18 cellular contexts compared by ENCODE assay signal in genomic region chr16:57809276-57809793, GRCh38. TPM values are rescaled to one million over a fixed set of nuclear protein-coding genes. Genes with fewer than 3 reads are reported as not detected.
DNase-seq lines count a peak whose midpoint lies in the region; ATAC-seq, FAIRE-seq and TF ChIP-seq lines count a peak whose summit lies in the region.
"Had no signal": no experiment of that assay in that cellular context is flagged by ENCODE, and none has a peak within 500 bp of the region (broad histone marks: within the 10 kb centered on the region; RNA-seq: fewer than 3 reads in every experiment).

No MANE protein-coding gene starts in this region.

- peaks cover 50% of the 10 kb centered on the region for H3K4me1 ChIP-seq in RWPE2 (ENCODE audit: insufficient read depth, poor library complexity, severe bottlenecking)
- H3K4me1 ChIP-seq in keratinocyte (ENCODE audit: control insufficient read depth, extremely low read depth, insufficient read depth, low read length), result peaks cover 56% of the 10 kb centered on the region
- H3K4me1 ChIP-seq in stomach, result peaks cover 33 to 57% (median 39%) of the 10 kb centered on the region in 4 donors
- peaks cover 6% of the 10 kb centered on the region; the same call in 1 of the 2 replicates for H3K4me1 ChIP-seq in BE2C

- peak overlapping the region; percentile 98 for H3K27ac ChIP-seq in RWPE2 (ENCODE audit: poor library complexity, severe bottlenecking)
- H3K27ac ChIP-seq in keratinocyte (ENCODE audit: control insufficient read depth, insufficient read depth, low read length), result peak overlapping the region; percentile 91
- peak overlapping the region in 4 of 5 donors; percentile 55 to 82 (median 76) for H3K27ac ChIP-seq in stomach
- H3K27ac ChIP-seq: 22Rv1 had no signal

- H3K9ac ChIP-seq in keratinocyte (ENCODE audit: control insufficient read depth, extremely low read depth, insufficient read depth, low read length), result peak overlapping the region; percentile 73

- no peaks in the 10 kb centered on the region for H3K9me3 Mint-ChIP-seq in T-helper 1 cell treated with Interleukin-12 subunit alpha and Interleukin-12 subunit beta and Interleukin-4 antibody, amounts not matched to agents 30 μg/mL and 1 μg/mL, for 36 hours
- H3K9me3 Mint-ChIP-seq: activated naive CD8-positive, alpha-beta T cell treated with anti-CD3 and anti-CD28 coated beads, Interleukin-2, amount 10 ng/mL, durations not matched to agents 7 days and 5 days; IgD-negative memory B cell; WTC11 had no signal

- H3K27ac Mint-ChIP-seq in T-helper 1 cell treated with Interleukin-12 subunit alpha and Interleukin-12 subunit beta and Interleukin-4 antibody, amounts not matched to agents 30 μg/mL and 1 μg/mL, for 36 hours, result peak overlapping the region; percentile 73

- no peak for ATAC-seq in RWPE2 (ENCODE audit: low read depth)

- no peaks in the 10 kb centered on the region for H4K20me1 ChIP-seq in keratinocyte (ENCODE audit: control insufficient read depth, extremely low read depth, insufficient read depth, low read length)

- peaks cover 30% of the 10 kb centered on the region for H3K4me1 Mint-ChIP-seq in T-helper 1 cell treated with Interleukin-12 subunit alpha and Interleukin-12 subunit beta and Interleukin-4 antibody, amounts not matched to agents 30 μg/mL and 1 μg/mL, for 36 hours (ENCODE audit: low read depth)

- FAIRE-seq in keratinocyte (lab: Jason Lieb, UNC), result no peak
- FAIRE-seq: endometrium had no signal

- H3K4me2 ChIP-seq in keratinocyte (ENCODE audit: control insufficient read depth, extremely low read depth, insufficient read depth, low read depth, low read length), result peak overlapping the region; percentile 81

- H3K36me3 Mint-ChIP-seq in T-helper 1 cell treated with Interleukin-12 subunit alpha and Interleukin-12 subunit beta and Interleukin-4 antibody, amounts not matched to agents 30 μg/mL and 1 μg/mL, for 36 hours (ENCODE audit: low read depth), result peaks cover 4% of the 10 kb centered on the region
- H3K36me3 Mint-ChIP-seq: activated naive CD8-positive, alpha-beta T cell treated with anti-CD3 and anti-CD28 coated beads, Interleukin-2, amount 10 ng/mL, durations not matched to agents 7 days and 5 days; IgD-negative memory B cell; WTC11 had no signal

- peaks cover 39% of the 10 kb centered on the region for H3K27me3 Mint-ChIP-seq in T-helper 1 cell treated with Interleukin-12 subunit alpha and Interleukin-12 subunit beta and Interleukin-4 antibody, amounts not matched to agents 30 μg/mL and 1 μg/mL, for 36 hours (ENCODE audit: low read depth)

- TF ChIP-seq POLR2A in stomach (IDR thresholded peaks at IDR 0.05), result no peak

- H3K36me3 ChIP-seq in RWPE2 (ENCODE audit: low read depth) (no peaks in the 10 kb centered on the region), keratinocyte (ENCODE audit: control insufficient read depth in 2 of 2, extremely low read depth in 1 of 2, insufficient read depth in 2 of 2, low read length in 2 of 2) (no peaks in the 10 kb centered on the region), stomach (no peaks in the 10 kb centered on the region), BE2C (no peaks in the 10 kb centered on the region)
- H3K36me3 ChIP-seq: upper lobe of right lung had no signal

- H2AFZ ChIP-seq in keratinocyte (ENCODE audit: control insufficient read depth, low read length), result no peak overlapping the region

- no peak for TF ChIP-seq CTCF in RWPE2 (IDR thresholded peaks at IDR 0.05; ENCODE audit: poor library complexity, severe bottlenecking)
- no peak for TF ChIP-seq CTCF in keratinocyte (optimal IDR thresholded peaks at IDR 0.05 in 1 of 3, IDR thresholded peaks at IDR 0.05 in 1 of 3, conservative IDR thresholded peaks at IDR 0.05 in 1 of 3; ENCODE audit: extremely low read depth in 1 of 3, insufficient read depth in 2 of 3, low read length in 3 of 3)
- no peak for TF ChIP-seq CTCF in stomach (IDR thresholded peaks at IDR 0.05)
- TF ChIP-seq CTCF in BE2C (IDR thresholded peaks at IDR 0.05; ENCODE audit: low read depth, low read length), result no peak

- peaks cover 4% of the 10 kb centered on the region for H3K9me1 ChIP-seq in keratinocyte (ENCODE audit: control insufficient read depth, extremely low read depth, insufficient read depth, low read length)

- dilution Hi-C loops in keratinocyte (cut with MboI; ENCODE audit: extremely low pct_ligation_motif_present, low sequenced_read_pairs), result no loop called here

- TF ChIP-seq EP300 in stomach (IDR thresholded peaks at IDR 0.05), result no peak

- 86 to 94% (median 91%) methylated on average over 6 of the region's 6 CpGs for WGBS in stomach, 5 donors

- DNase-seq in T-helper 1 cell (no peak), RWPE2 (ENCODE audit: low spot score) (no peak), keratinocyte (ENCODE audit: low read depth, low spot score) (no peak), stomach (no peak), NCI-H1105 treated with DMSO at 0.1 percent for 48 hours (lab: John Stamatoyannopoulos, UW) (no peak), occipital lobe (lab: John Stamatoyannopoulos, UW) (no peak), BE2C (no peak)
- DNase-seq: activated naive CD8-positive, alpha-beta T cell treated with anti-CD3 and anti-CD28 coated beads, Interleukin-2, amount 10 ng/mL, durations not matched to agents 7 days and 5 days; GF-D8; NCI-H1105; NCI-H2227 treated with DMSO at 0.1 percent for 48 hours; stimulated activated CD4-positive, alpha-beta T cell treated with anti-CD3 and anti-CD28 coated beads, Interleukin-1b, Interleukin-23, amount 100 ng/mL, for 48 hours; upper lobe of right lung had no signal

- no peaks in the 10 kb centered on the region for H3K9me3 ChIP-seq in RWPE2 (ENCODE audit: severe bottlenecking)
- no peaks in the 10 kb centered on the region for H3K9me3 ChIP-seq in keratinocyte (ENCODE audit: control insufficient read depth, low read depth, low read length)
- H3K9me3 ChIP-seq in stomach, result no peaks in the 10 kb centered on the region
- no peaks in the 10 kb centered on the region for H3K9me3 ChIP-seq in BE2C
- H3K9me3 ChIP-seq: upper lobe of right lung had no signal

- H3K4me3 ChIP-seq in RWPE2 (ENCODE audit: severe bottlenecking) (no peak overlapping the region), keratinocyte (ENCODE audit: control insufficient read depth in 2 of 3, extremely low read depth in 1 of 3, insufficient read depth in 2 of 3, low read depth in 1 of 3, low read length in 3 of 3) (no peak overlapping the region), stomach (no peak overlapping the region), BE2C (ENCODE audit: low read depth, low read length) (no peak overlapping the region)
- H3K4me3 ChIP-seq: upper lobe of right lung had no signal

- intact Hi-C loops in stomach (cut with DNase I; ENCODE audit: low total_unique reads), result no loop called here

- no peaks in the 10 kb centered on the region for H3K79me2 ChIP-seq in keratinocyte (ENCODE audit: control insufficient read depth, insufficient read depth, low read length)

- H3K27me3 ChIP-seq in RWPE2 (ENCODE audit: insufficient read depth, poor library complexity, severe bottlenecking), result no peaks in the 10 kb centered on the region
- H3K27me3 ChIP-seq in keratinocyte (ENCODE audit: control insufficient read depth, extremely low read depth, insufficient read depth, low read length), result no peaks in the 10 kb centered on the region
- H3K27me3 ChIP-seq in stomach, result no peaks in the 10 kb centered on the region
- no peaks in the 10 kb centered on the region for H3K27me3 ChIP-seq in BE2C
- H3K27me3 ChIP-seq: upper lobe of right lung had no signal

- H3K4me3 Mint-ChIP-seq in T-helper 1 cell treated with Interleukin-12 subunit alpha and Interleukin-12 subunit beta and Interleukin-4 antibody, amounts not matched to agents 30 μg/mL and 1 μg/mL, for 36 hours, result no peak overlapping the region
- H3K4me3 Mint-ChIP-seq: IgD-negative memory B cell had no signal

RNA-seq across cellular contexts. Expression of gene KIFC3, which starts 7.0 kb away (rescaled TPM):
- 22.7 to 32.8 TPM (median 27.9 TPM) in 3 replicates for polyA plus RNA-seq in keratinocyte
- 33.9 TPM for polyA plus RNA-seq in keratinocyte (2011; ENCODE audit: low read depth)
- polyA plus RNA-seq in keratinocyte (2011; cell fraction: cytosol; rRNA removed), result 12.9 and 27.8 TPM in 2 replicates
- 49.8 and 69.5 TPM in 2 replicates for polyA plus RNA-seq in keratinocyte (2011; cell fraction: nucleus; rRNA removed)
- polyA plus RNA-seq in keratinocyte (2012; ENCODE audit: low replicate concordance), result 37.9 and 40.1 TPM in 2 replicates
- polyA minus RNA-seq in keratinocyte, result 31.2 to 72.9 TPM (median 41.7 TPM) in 3 replicates
- 48.5 TPM for polyA minus RNA-seq in keratinocyte (2011; cell fraction: cytosol; rRNA and poly(A)+ RNA removed)
- 48.5 and 49.4 TPM in 2 replicates for polyA minus RNA-seq in keratinocyte (2011; cell fraction: nucleus; rRNA and poly(A)+ RNA removed)
- 100 to 1,000 TPM in 1 of 5 donors, 10 to 100 TPM in 3, 1 to 10 TPM in 1; 2.3 to 249 (median 40.0) TPM for total RNA-seq in stomach
- polyA plus RNA-seq in stomach, result 10 to 100 TPM; 21.1 to 46.6 (median 22.1) TPM
- total RNA-seq in occipital lobe, result 44.6 TPM
- 36.8 TPM for polyA plus RNA-seq in BE2C (2012; ENCODE audit: insufficient read depth, insufficient read length, low read depth)
- polyA plus RNA-seq: IgD-negative memory B cell had no signal
